ENCODE assay signal across 25 cellular contexts in the genomic region with DNA sequence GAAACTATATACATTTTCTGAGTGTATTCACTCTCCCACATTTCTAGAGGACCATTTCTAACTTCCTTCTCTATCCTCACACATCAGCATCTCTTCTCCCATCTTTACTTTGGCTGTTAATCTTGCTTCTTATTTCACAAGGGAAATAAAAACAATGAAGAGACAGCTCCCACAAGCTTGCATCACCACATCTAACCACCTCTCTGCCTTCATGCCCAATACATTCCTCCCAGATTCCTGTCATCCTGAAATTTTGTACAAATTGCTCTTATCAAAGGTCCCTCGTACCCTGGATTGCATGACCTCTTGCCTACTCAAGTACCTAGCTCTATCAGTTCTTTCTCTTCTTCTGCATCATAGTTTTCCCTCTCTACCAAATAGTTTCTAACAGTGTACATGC.
"Had no signal": no experiment of that assay in that cellular context is flagged by ENCODE, and none has a peak within 500 bp of the region (broad histone marks: within the 10 kb centered on the region; RNA-seq: fewer than 3 reads in every experiment).

No MANE protein-coding gene starts in this region.

- DNase-seq: colonic mucosa; cortex of kidney; effector CD8-positive, alpha-beta T cell; effector memory CD8-positive, alpha-beta T cell; endodermal cell; erythroblast; esophagus squamous epithelium; foreskin keratinocyte; heart left ventricle; hypothalamus; immature natural killer cell; islet precursor cell; kidney; left cardiac atrium; left lung; left ventricle myocardium superior; lower lobe of right lung; mesenchymal stem cell; mucosa of descending colon had no signal

- H3K36me3 ChIP-seq: colonic mucosa, esophagus squamous epithelium, gastroesophageal sphincter, heart left ventricle, left lung, lower lobe of right lung had no signal

- H3K4me3 ChIP-seq: colonic mucosa, esophagus squamous epithelium, gastroesophageal sphincter, heart left ventricle, hepatocyte, left lung, lower lobe of right lung, mucosa of descending colon had no signal

- H3K27me3 ChIP-seq: colonic mucosa, esophagus squamous epithelium, gastroesophageal sphincter, heart left ventricle, hepatocyte, left lung had no signal

- H3K4me1 Mint-ChIP-seq: immature natural killer cell had no signal

- H3K27ac ChIP-seq: colonic mucosa, epithelial cell of prostate, esophagus squamous epithelium, foreskin keratinocyte, gastroesophageal sphincter, heart left ventricle, hepatocyte, left lung, lower lobe of right lung had no signal

- H3K27ac Mint-ChIP-seq: dendritic cell treated with granulocyte-macrophage colony-stimulating factor and Interleukin-4, amounts not matched to agents 40 ng/mL and 50 ng/mL, for 4 days; effector memory CD8-positive, alpha-beta T cell; endodermal cell; immature natural killer cell; mesothelial cell of epicardium had no signal

- H3K27me3 Mint-ChIP-seq: dendritic cell treated with granulocyte-macrophage colony-stimulating factor and Interleukin-4, amounts not matched to agents 40 ng/mL and 50 ng/mL, for 4 days; effector memory CD8-positive, alpha-beta T cell had no signal

- H3K9me3 Mint-ChIP-seq: dendritic cell treated with granulocyte-macrophage colony-stimulating factor and Interleukin-4, amounts not matched to agents 40 ng/mL and 50 ng/mL, for 4 days; effector memory CD8-positive, alpha-beta T cell; endodermal cell; mesothelial cell of epicardium had no signal

- ATAC-seq: effector memory CD8-positive, alpha-beta T cell; esophagus mucosa; foreskin keratinocyte; gastroesophageal sphincter; heart left ventricle; left cardiac atrium; left lung; left ventricle myocardium superior; lower lobe of right lung; mucosa of descending colon had no signal

- H3K9me3 ChIP-seq: colonic mucosa, esophagus squamous epithelium, gastroesophageal sphincter, heart left ventricle, left lung, lower lobe of right lung, mucosa of descending colon had no signal

- H3K36me3 Mint-ChIP-seq: immature natural killer cell, mesothelial cell of epicardium had no signal

- H3K4me3 Mint-ChIP-seq: dendritic cell treated with granulocyte-macrophage colony-stimulating factor and Interleukin-4, amounts not matched to agents 40 ng/mL and 50 ng/mL, for 4 days; effector memory CD8-positive, alpha-beta T cell; endodermal cell; immature natural killer cell; mesothelial cell of epicardium had no signal

- H3K4me1 ChIP-seq: colonic mucosa, foreskin keratinocyte, heart left ventricle had no signal
